ENCODE assay signal across 1 cellular context in genomic region chr19:44164673-44165512, GRCh38.
A peak's percentile ranks its signal among the peaks of the same experiment; 100 is the strongest.
TF ChIP-seq lines count a peak whose summit lies in the region.

TSS of gene ZNF226 (plus strand) at chr19:44165100. CDS start at chr19:44170081, 4,981 bp downstream.

TF ChIP-seq in GM12878, 131 proteins besides CTCF, POLR2A, EP300 and RAD21 (continued from another document and continues in another):
- TF ChIP-seq ATF7 (IDR thresholded peaks at IDR 0.05; ENCODE audit: low read depth) (peak; percentile 66), SIX5 (IDR thresholded peaks at IDR 0.05; ENCODE audit: low read depth, low read length, severe bottlenecking) (peak; percentile 86), SP1 (IDR thresholded peaks at IDR 0.05; ENCODE audit: low read depth, low read length) (peak; percentile 44), POLR2AphosphoS2 (IDR thresholded peaks at IDR 0.05; ENCODE audit: low read depth, low read length) (peak; percentile 71), NBN (IDR thresholded peaks at IDR 0.05) (peak; percentile 65; the same call in 1 of the 2 replicates), MLLT1 (IDR thresholded peaks at IDR 0.05) (0 out of 2 replicates have a peak, but pooled peaks have one; percentile 46), E2F8 (IDR thresholded peaks at IDR 0.05; ENCODE audit: low read depth, partially characterized antibody) (peak; percentile 72), POU2F2 (IDR thresholded peaks at IDR 0.05; ENCODE audit: borderline replicate concordance, low read depth, low read length) (peak; percentile 67; the same call in 1 of the 3 replicates), WRNIP1 (IDR thresholded peaks at IDR 0.05; ENCODE audit: borderline replicate concordance, low read depth, low read length) (0 out of 2 replicates have a peak, but pooled peaks have one; percentile 63), POLR2AphosphoS5 (IDR thresholded peaks at IDR 0.05; ENCODE audit: low read length) (peak; percentile 90), RUNX3 (IDR thresholded peaks at IDR 0.05; ENCODE audit: low read length) (peak; percentile 78), NFXL1 (IDR thresholded peaks at IDR 0.05; ENCODE audit: borderline replicate concordance) (no peak), NKRF (conservative IDR thresholded peaks at IDR 0.05) (no peak), NR2F1 (conservative IDR thresholded peaks at IDR 0.05) (0 out of 2 replicates have a peak, but pooled peaks have one; percentile 23), SMAD5 (IDR thresholded peaks at IDR 0.05; ENCODE audit: low read depth) (peak; percentile 81; the same call in 1 of the 2 replicates), YY1 (IDR thresholded peaks at IDR 0.05; ENCODE audit: low read depth, low read length) (peak; percentile 96), SPI1 (IDR thresholded peaks at IDR 0.05; ENCODE audit: borderline replicate concordance, insufficient read depth, low read depth, low read length) (peak; percentile 76), ELK1 (IDR thresholded peaks at IDR 0.05; ENCODE audit: low read depth, low read length) (peak; percentile 95), ZSCAN29 (IDR thresholded peaks at IDR 0.05) (no peak), EGR1 (IDR thresholded peaks at IDR 0.05; ENCODE audit: borderline replicate concordance in 1 of 2, low read depth in 2 of 2, low read length in 2 of 2) (peak in 1 of 2 experiments; percentile 32; a peak in 1 of 3 replicates), CHD4 (IDR thresholded peaks at IDR 0.05) (no peak), TCF12 (IDR thresholded peaks at IDR 0.05; ENCODE audit: low read depth, low read length) (peak; percentile 48; the same call in 1 of the 2 replicates), SREBF1 (IDR thresholded peaks at IDR 0.05; ENCODE audit: low read length) (peak; percentile 78), HDGF (IDR thresholded peaks at IDR 0.05) (peak; percentile 21; the same call in 1 of the 2 replicates), GABPA (IDR thresholded peaks at IDR 0.05; ENCODE audit: low read depth) (peak; percentile 97), RB1 (IDR thresholded peaks at IDR 0.05; ENCODE audit: borderline replicate concordance) (no peak), CREB1 (IDR thresholded peaks at IDR 0.05; ENCODE audit: low read depth) (peak; percentile 65), ZNF207 (IDR thresholded peaks at IDR 0.05; ENCODE audit: borderline replicate concordance) (no peak; the same call in 1 of the 2 replicates), BHLHE40 (IDR thresholded peaks at IDR 0.05; ENCODE audit: borderline replicate concordance in 1 of 2, low read depth in 2 of 2, low read length in 1 of 2) (no peak; a peak in 1 of 4 replicates), CBX3 (IDR thresholded peaks at IDR 0.05; ENCODE audit: borderline replicate concordance, low read depth) (no peak), BMI1 (IDR thresholded peaks at IDR 0.05; ENCODE audit: borderline replicate concordance) (no peak), TCF3 (IDR thresholded peaks at IDR 0.05; ENCODE audit: borderline replicate concordance, insufficient read depth, low read depth, low read length) (no peak), NR2C1 (IDR thresholded peaks at IDR 0.05) (peak; percentile 80), ZBTB11 (CRISPR knock-in tag; IDR thresholded peaks at IDR 0.05) (no peak), IKZF1 (conservative IDR thresholded peaks at IDR 0.05) (peak; percentile 98), CUX1 (IDR thresholded peaks at IDR 0.05; ENCODE audit: insufficient replicate concordance, low read depth, low read length) (no peak), TARDBP (IDR thresholded peaks at IDR 0.05; ENCODE audit: borderline replicate concordance) (no peak; the same call in 1 of the 2 replicates), ZBED1 (IDR thresholded peaks at IDR 0.05; ENCODE audit: borderline replicate concordance) (no peak), BCL11A (IDR thresholded peaks at IDR 0.05; ENCODE audit: low read depth, low read length) (no peak), ZNF687 (IDR thresholded peaks at IDR 0.05) (peak; percentile 20), SIN3A (IDR thresholded peaks at IDR 0.05; ENCODE audit: low read depth, low read length) (peak; percentile 63; the same call in 1 of the 2 replicates), RAD51 (IDR thresholded peaks at IDR 0.05) (no peak), NFIC (IDR thresholded peaks at IDR 0.05; ENCODE audit: low read depth, low read length) (peak; percentile 27; the same call in 1 of the 2 replicates), RFX5 (IDR thresholded peaks at IDR 0.05; ENCODE audit: low read depth, low read length) (no peak)
